In the genomic region with DNA sequence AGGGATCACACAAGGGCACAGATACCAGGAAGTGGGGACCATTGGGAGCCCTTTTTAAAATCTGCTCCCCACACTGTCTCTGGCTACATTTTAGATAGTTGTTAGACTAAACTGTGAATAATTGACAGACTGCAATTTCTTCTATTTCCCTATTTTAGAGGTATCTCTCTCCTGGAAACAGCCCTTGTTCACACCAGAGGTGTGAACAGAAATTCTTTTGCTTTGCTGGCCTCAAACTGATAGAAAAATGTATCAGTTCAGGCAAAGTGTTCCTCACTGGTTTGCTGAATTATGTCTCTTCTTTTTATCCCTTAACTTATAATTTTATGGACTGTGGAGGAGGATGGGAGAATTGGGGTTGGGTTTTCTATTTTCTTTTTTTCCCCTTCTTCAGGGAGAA, we compare ENCODE assay signal across 2 cellular contexts.
TF ChIP-seq lines count a peak whose summit lies in the region.

No MANE protein-coding gene starts in this region.

TF ChIP-seq in A549, 52 proteins besides CTCF, POLR2A, EP300 and RAD21:
- no peak for TF ChIP-seq MYC (IDR thresholded peaks at IDR 0.05; ENCODE audit: borderline replicate concordance, low read length)
- no peak for TF ChIP-seq HOXB13 (CRISPR knock-in tag; IDR thresholded peaks at IDR 0.05; ENCODE audit: low read depth)
- TF ChIP-seq HOXB5 (CRISPR knock-in tag; IDR thresholded peaks at IDR 0.05), result no peak
- no peak for TF ChIP-seq TP53 (CRISPR knock-in tag; IDR thresholded peaks at IDR 0.05)
- no peak for TF ChIP-seq SMC3 (IDR thresholded peaks at IDR 0.05)
- TF ChIP-seq ZFP36 (IDR thresholded peaks at IDR 0.05; ENCODE audit: borderline replicate concordance, partially characterized antibody), result no peak
- TF ChIP-seq CBX2 (IDR thresholded peaks at IDR 0.05; ENCODE audit: borderline replicate concordance, low read depth), result no peak
- TF ChIP-seq BHLHE40 (IDR thresholded peaks at IDR 0.05; ENCODE audit: low read depth, low read length), result no peak
- no peak for TF ChIP-seq EHF (CRISPR knock-in tag; IDR thresholded peaks at IDR 0.05)
- TF ChIP-seq FOXS1 (CRISPR knock-in tag; IDR thresholded peaks at IDR 0.05), result no peak
- TF ChIP-seq, protein P1, sequence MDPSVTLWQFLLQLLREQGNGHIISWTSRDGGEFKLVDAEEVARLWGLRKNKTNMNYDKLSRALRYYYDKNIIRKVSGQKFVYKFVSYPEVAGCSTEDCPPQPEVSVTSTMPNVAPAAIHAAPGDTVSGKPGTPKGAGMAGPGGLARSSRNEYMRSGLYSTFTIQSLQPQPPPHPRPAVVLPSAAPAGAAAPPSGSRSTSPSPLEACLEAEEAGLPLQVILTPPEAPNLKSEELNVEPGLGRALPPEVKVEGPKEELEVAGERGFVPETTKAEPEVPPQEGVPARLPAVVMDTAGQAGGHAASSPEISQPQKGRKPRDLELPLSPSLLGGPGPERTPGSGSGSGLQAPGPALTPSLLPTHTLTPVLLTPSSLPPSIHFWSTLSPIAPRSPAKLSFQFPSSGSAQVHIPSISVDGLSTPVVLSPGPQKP (IDR thresholded peaks at IDR 0.05; ENCODE audit: low read depth, low read length), result no peak
- no peak for TF ChIP-seq RNF2 (IDR thresholded peaks at IDR 0.05; ENCODE audit: borderline replicate concordance, low read depth)
- TF ChIP-seq, protein P2, sequence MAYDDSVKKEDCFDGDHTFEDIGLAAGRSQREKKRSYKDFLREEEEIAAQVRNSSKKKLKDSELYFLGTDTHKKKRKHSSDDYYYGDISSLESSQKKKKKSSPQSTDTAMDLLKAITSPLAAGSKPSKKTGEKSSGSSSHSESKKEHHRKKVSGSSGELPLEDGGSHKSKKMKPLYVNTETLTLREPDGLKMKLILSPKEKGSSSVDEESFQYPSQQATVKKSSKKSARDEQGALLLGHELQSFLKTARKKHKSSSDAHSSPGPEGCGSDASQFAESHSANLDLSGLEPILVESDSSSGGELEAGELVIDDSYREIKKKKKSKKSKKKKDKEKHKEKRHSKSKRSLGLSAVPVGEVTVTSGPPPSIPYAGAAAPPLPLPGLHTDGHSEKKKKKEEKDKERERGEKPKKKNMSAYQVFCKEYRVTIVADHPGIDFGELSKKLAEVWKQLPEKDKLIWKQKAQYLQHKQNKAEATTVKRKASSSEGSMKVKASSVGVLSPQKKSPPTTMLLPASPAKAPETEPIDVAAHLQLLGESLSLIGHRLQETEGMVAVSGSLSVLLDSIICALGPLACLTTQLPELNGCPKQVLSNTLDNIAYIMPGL (CRISPR knock-in tag; IDR thresholded peaks at IDR 0.05; ENCODE audit: borderline replicate concordance), result no peak

TF ChIP-seq in endothelial cell of umbilical vein, 7 proteins besides CTCF, POLR2A, EP300 and RAD21:
- no peak for TF ChIP-seq POLR2AphosphoS5 (IDR thresholded peaks at IDR 0.05; ENCODE audit: insufficient read depth, low read depth, low read length)
